8 cellular contexts compared by ENCODE assay signal in the genomic region with DNA sequence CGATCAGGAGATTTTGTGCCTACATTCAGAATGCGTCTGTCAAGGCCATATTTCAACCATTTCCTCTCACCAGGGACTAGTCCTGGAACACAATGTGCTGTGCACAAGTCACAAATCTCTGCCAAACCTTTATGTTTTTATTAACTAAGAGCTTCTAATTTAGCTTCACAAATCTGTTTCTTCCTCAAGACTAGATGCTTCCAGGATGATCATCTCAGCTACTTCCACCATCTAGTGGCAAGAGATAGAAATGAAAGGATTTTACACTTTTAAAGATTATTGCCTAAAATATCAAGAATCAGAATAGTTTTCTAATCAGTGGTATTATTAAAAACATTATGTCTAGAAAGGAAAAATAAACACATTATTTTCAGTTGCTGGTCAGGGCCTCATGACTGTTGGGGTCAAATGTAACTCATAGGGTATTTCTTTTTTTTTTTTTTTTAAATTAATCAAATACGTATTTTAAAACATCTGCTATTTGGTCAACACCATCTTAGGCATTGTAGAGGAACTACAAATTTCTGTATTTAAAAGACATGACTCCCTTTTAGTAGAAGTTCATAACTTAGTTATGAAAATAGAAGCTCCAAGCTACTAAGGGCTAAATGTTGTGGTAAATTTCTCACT.
DNase-seq lines count a peak whose midpoint lies in the region; ATAC-seq and TF ChIP-seq lines count a peak whose summit lies in the region.

No MANE protein-coding gene starts in this region.

- TF ChIP-seq CTCF in PC-3 (conservative IDR thresholded peaks at IDR 0.05; ENCODE audit: low read depth, low read length) (peak; percentile 72), thoracic aorta (IDR thresholded peaks at IDR 0.05) (peak; percentile 39)

- CTCF ChIA-PET in PC-3 (lab: Charles Lee) = interaction anchor here (0.6 to 0.9 kb wide), 3 partner anchors 34 to 1306 kb away, joined by 3 to 6 read pairs (median 4); no protein-coding TSS in a partner anchor

- POLR2A ChIA-PET in PC-3 (lab: Charles Lee; ENCODE audit: unreplicated experiment) = interaction anchor here (0.5 kb wide), 1 partner anchor 252 kb away, joined by 5 read pairs; no protein-coding TSS in a partner anchor

- H3K27me3 ChIP-seq in PC-3 (ENCODE audit: low read length) = peaks cover 31% of the 10 kb centered on the region
- no peaks in the 10 kb centered on the region for H3K27me3 ChIP-seq in thoracic aorta (replicated peaks; ENCODE audit: insufficient read depth)

- ATAC-seq in PC-3 (no peak), thoracic aorta (ENCODE audit: insufficient number of reproducible peaks, low FRiP score, low read depth) (no peak)

- H3K9me2 ChIP-seq in PC-3 (replicated peaks; ENCODE audit: low read length) = no peaks in the 10 kb centered on the region

- H3K36me3 ChIP-seq in PC-3 (ENCODE audit: low read depth, low read length) (no peaks in the 10 kb centered on the region), thoracic aorta (no peaks in the 10 kb centered on the region)

- no peak overlapping the region for H3K4me2 ChIP-seq in PC-3 (ENCODE audit: low read length)

- H3K9ac ChIP-seq in PC-3 (ENCODE audit: low read length) = no peak overlapping the region

- H3K4me3 ChIP-seq in PC-3 (ENCODE audit: low read length) (no peak overlapping the region), thoracic aorta (no peak overlapping the region)

- no TSS peak for BruUV-seq in PC-3 (replicated peaks; lab: Mats Ljungman, UMichigan)

- no peak overlapping the region for H3K27ac ChIP-seq in PC-3 (ENCODE audit: low read length)
- H3K27ac ChIP-seq in thoracic aorta = no peak overlapping the region

- intact Hi-C loops in PC-3 (cut with micrococcal nuclease) = loop anchor here (2.0 to 5.0 kb wide), 2 partner anchors 127 to 140 kb away; no protein-coding TSS in a partner anchor

- peak; percentile 51 for DNase-seq in NCI-H82 (lab: John Stamatoyannopoulos, UW)
- DNase-seq in NCI-H82 treated with DMSO at 0.1 percent for 48 hours (lab: John Stamatoyannopoulos, UW; ENCODE audit: unreplicated experiment) = no peak
- peak; percentile 57 for DNase-seq in PC-3
- DNase-seq in fibroblast of the conjunctiva (ENCODE audit: low read depth) = peak; percentile 3
- no peak for DNase-seq in thoracic aorta (ENCODE audit: low spot score)
- no peak for DNase-seq in ureter (ENCODE audit: low spot score)
- no peak for DNase-seq in NK-92 treated with Interleukin-12 subunit alpha and Interleukin-12 subunit beta, amount 100 ng/mL, for 24 hours (lab: John Stamatoyannopoulos, UW)
- DNase-seq in erythroblast (lab: John Stamatoyannopoulos, UW) = no peak

- TF ChIP-seq POLR2A in erythroblast (IDR thresholded peaks at IDR 0.05; ENCODE audit: low read length) = no peak

- H3K4me1 ChIP-seq in PC-3 (ENCODE audit: insufficient read depth, low read length) (no peaks in the 10 kb centered on the region), thoracic aorta (ENCODE audit: control insufficient read depth in 1 of 2, low read depth in 2 of 2) (peaks cover 0 to 11% of the 10 kb centered on the region in 2 donors)

- H4K20me1 ChIP-seq in PC-3 (ENCODE audit: low read length) = no peaks in the 10 kb centered on the region

- no peak overlapping the region for H2AFZ ChIP-seq in PC-3 (ENCODE audit: low read length)

- no peaks in the 10 kb centered on the region for H3K79me2 ChIP-seq in PC-3 (ENCODE audit: low read length)

- H3K9me3 ChIP-seq in PC-3 (ENCODE audit: low read length) (no peaks in the 10 kb centered on the region), thoracic aorta (no peaks in the 10 kb centered on the region)

- no peaks in the 10 kb centered on the region for H3F3A ChIP-seq in PC-3 (ENCODE audit: low read length, unreplicated experiment)

Comparison
In these comparisons a context has a peak if more than half of its experiments do, and no peak if none do; other contexts are left out.
1. DNase-seq: peak in NCI-H82 (single experiment), PC-3 (single experiment) and fibroblast of the conjunctiva (single experiment); none in NCI-H82 treated with DMSO at 0.1 percent for 48 hours (single experiment), thoracic aorta (single experiment), ureter (single experiment), NK-92 treated with Interleukin-12 subunit alpha and Interleukin-12 subunit beta, amount 100 ng/mL, for 24 hours (single experiment) and erythroblast (0 of 2).